Comparison of ENCODE assay signal across 20 cellular contexts in genomic region chr12:106310687-106311086, GRCh38. TPM values are rescaled to one million over a fixed set of nuclear protein-coding genes. Genes with fewer than 3 reads are reported as not detected.
DNase-seq lines count a peak whose midpoint lies in the region; ATAC-seq and TF ChIP-seq lines count a peak whose summit lies in the region.
"Had no signal": no experiment of that assay in that cellular context is flagged by ENCODE, and none has a peak within 500 bp of the region (broad histone marks: within the 10 kb centered on the region; RNA-seq: fewer than 3 reads in every experiment).

No MANE protein-coding gene starts in this region.

- H4K20me1 ChIP-seq in IMR-90 (ENCODE audit: insufficient read depth, low read length) = no peaks in the 10 kb centered on the region

- no peak overlapping the region for H3K14ac ChIP-seq in IMR-90 (replicated peaks; ENCODE audit: low read depth, low read length)

- no CpG with 5 or more reads among the region's 5 CpGs for WGBS in IMR-90 (ENCODE audit: extremely low coverage in 2 of 2, insufficient read length in 1 of 2), 2 experiments

- no peak overlapping the region for H2AK9ac ChIP-seq in IMR-90 (replicated peaks; ENCODE audit: low read depth, low read length, poor library complexity)

- CTCF ChIA-PET in CD4-positive, alpha-beta T cell (lab: Charles Lee) = interaction anchor here (1.5 to 2.0 kb wide), 2 partner anchors 84 to 87 kb away, joined by 6 to 10 read pairs; no protein-coding TSS in a partner anchor
- CTCF ChIA-PET in IMR-90 (lab: Yijun Ruan, JAX) = no interaction called here

- no peak overlapping the region for H3K56ac ChIP-seq in IMR-90 (ENCODE audit: extremely low read depth, insufficient read depth, low read length)

- H2AFZ ChIP-seq in IMR-90 (replicated peaks; ENCODE audit: low read length, poor library complexity) = no peak overlapping the region

- H3K36me3 Mint-ChIP-seq in CD4-positive, alpha-beta T cell (ENCODE audit: low read depth) = peaks cover 84% of the 10 kb centered on the region
- H3K36me3 Mint-ChIP-seq in nephron progenitor cell (ENCODE audit: low read depth) (peaks cover 15% of the 10 kb centered on the region), osteocyte (ENCODE audit: unreplicated experiment) (peaks cover 18% of the 10 kb centered on the region)

- no peak overlapping the region for H2BK5ac ChIP-seq in IMR-90 (ENCODE audit: low read depth, low read length, poor library complexity, severe bottlenecking)

- H3K36me3 ChIP-seq in IMR-90 (ENCODE audit: control insufficient read depth, insufficient read depth, low read length) (peaks cover 2% of the 10 kb centered on the region), right atrium auricular region (peaks cover 25% of the 10 kb centered on the region)
- H3K36me3 ChIP-seq: brain microvascular endothelial cell had no signal

- BruUV-seq in IMR-90 (replicated peaks; lab: Mats Ljungman, UMichigan) = no TSS peak

- TF ChIP-seq CTCF in CD4-positive, alpha-beta T cell (IDR thresholded peaks at IDR 0.05) = no peak
- TF ChIP-seq CTCF in IMR-90 (conservative IDR thresholded peaks at IDR 0.05; ENCODE audit: low read depth, low read length) (no peak), right atrium auricular region (IDR thresholded peaks at IDR 0.05) (no peak), nephron progenitor cell (IDR thresholded peaks at IDR 0.05) (no peak), osteocyte (IDR thresholded peaks at IDR 0.05) (no peak)

- no peak overlapping the region for H3K4me3 Mint-ChIP-seq in CD4-positive, alpha-beta T cell
- H3K4me3 Mint-ChIP-seq in nephron progenitor cell (no peak overlapping the region), osteocyte (ENCODE audit: unreplicated experiment) (no peak overlapping the region)
- H3K4me3 Mint-ChIP-seq: immature natural killer cell had no signal

- peaks cover 67% of the 10 kb centered on the region for H3K4me1 Mint-ChIP-seq in CD4-positive, alpha-beta T cell (ENCODE audit: low read depth)
- H3K4me1 Mint-ChIP-seq in nephron progenitor cell = peaks cover 39% of the 10 kb centered on the region
- peaks cover 25% of the 10 kb centered on the region for H3K4me1 Mint-ChIP-seq in osteocyte (ENCODE audit: unreplicated experiment)

- peak overlapping the region; percentile 96; the same call in 2 of the 3 replicates for H2BK15ac ChIP-seq in IMR-90 (ENCODE audit: low read depth, low read length)

- no peak for TF ChIP-seq POLR2A in IMR-90 (IDR thresholded peaks at IDR 0.05; ENCODE audit: low read depth, low read length)

- no peak overlapping the region for H3K27ac ChIP-seq in CD4-positive, alpha-beta T cell (ENCODE audit: low read depth, low read length)
- H3K27ac ChIP-seq in IMR-90 (ENCODE audit: insufficient read depth, low read length) (no peak overlapping the region), right atrium auricular region (peak overlapping the region; percentile 61 to 71)
- H3K27ac ChIP-seq: brain microvascular endothelial cell, esophagus muscularis mucosa, KMS-11 had no signal

- H3K9ac ChIP-seq in IMR-90 (ENCODE audit: low read depth, low read length) = no peak overlapping the region
- H3K9ac ChIP-seq: KMS-11 had no signal

- H2AK5ac ChIP-seq in IMR-90 (ENCODE audit: low read depth, low read length) = peak overlapping the region; percentile 77; the same call in 1 of the 2 replicates

- TF ChIP-seq RAD21 in IMR-90 (IDR thresholded peaks at IDR 0.05; ENCODE audit: low read length) = no peak

- H2BK20ac ChIP-seq in IMR-90 (ENCODE audit: low read depth, low read length) = peak overlapping the region; percentile 96; the same call in 1 of the 2 replicates

- H3K27me3 ChIP-seq in CD4-positive, alpha-beta T cell (ENCODE audit: control insufficient read depth, insufficient read depth, low read length) = no peaks in the 10 kb centered on the region
- H3K27me3 ChIP-seq in IMR-90 (ENCODE audit: control insufficient read depth, insufficient read depth, low read length) (no peaks in the 10 kb centered on the region), right atrium auricular region (no peaks in the 10 kb centered on the region)
- H3K27me3 ChIP-seq: brain microvascular endothelial cell, esophagus muscularis mucosa, transverse colon had no signal

- peak overlapping the region; percentile 40; the same call in 1 of the 2 replicates for H3K4ac ChIP-seq in IMR-90 (ENCODE audit: low read depth, low read length)

- H3K9me1 ChIP-seq in IMR-90 (ENCODE audit: insufficient read depth, low read length) = peaks cover 21% of the 10 kb centered on the region

- H3K9me3 ChIP-seq in CD4-positive, alpha-beta T cell (ENCODE audit: control insufficient read depth, low read length) = no peaks in the 10 kb centered on the region
- H3K9me3 ChIP-seq in IMR-90 (ENCODE audit: control insufficient read depth, insufficient read depth, low read length) = no peaks in the 10 kb centered on the region
- H3K9me3 ChIP-seq in right atrium auricular region = no peaks in the 10 kb centered on the region
- H3K9me3 ChIP-seq: esophagus muscularis mucosa, transverse colon had no signal

- peaks cover 5 to 14% of the 10 kb centered on the region in 2 experiments; a peak in 2 of 4 replicates for H3K79me1 ChIP-seq in IMR-90 (ENCODE audit: low read depth in 1 of 2, low read length in 2 of 2)

- H3K27me3 Mint-ChIP-seq in CD4-positive, alpha-beta T cell = no peaks in the 10 kb centered on the region
- H3K27me3 Mint-ChIP-seq in nephron progenitor cell (ENCODE audit: low read depth, poor library complexity) (peaks cover 3% of the 10 kb centered on the region), osteocyte (ENCODE audit: unreplicated experiment) (no peaks in the 10 kb centered on the region)

- H4K91ac ChIP-seq in IMR-90 (ENCODE audit: insufficient read depth, low read depth, low read length) = peak overlapping the region; percentile 96; the same call in 1 of the 2 replicates

- DNase-seq in CD4-positive, alpha-beta T cell = no peak
- DNase-seq in IMR-90 (no peak), right atrium auricular region (ENCODE audit: low spot score) (no peak), nephron progenitor cell (no peak), NCI-H2227 (lab: John Stamatoyannopoulos, UW; ENCODE audit: unreplicated experiment) (no peak), osteocyte (ENCODE audit: extremely low spot score, unreplicated experiment) (no peak), NCI-H524 treated with DMSO at 0.1 percent for 48 hours (lab: John Stamatoyannopoulos, UW) (no peak)
- DNase-seq: activated CD4-positive, alpha-beta T cell treated with anti-CD3 and anti-CD28 coated beads for 48 hours; activated CD8-positive, alpha-beta memory T cell treated with anti-CD3 and anti-CD28 coated beads, Interleukin-2, amount 50 U/mL, for 4 hours; activated naive CD4-positive, alpha-beta T cell treated with Interleukin-2 at 50 U/mL for 16 hours; brain microvascular endothelial cell; HCEC 1CT; immature natural killer cell; NCI-H1092 treated with DMSO at 0.1 percent for 48 hours; NCI-H2107; stimulated activated CD4-positive, alpha-beta T cell treated with anti-CD3 and anti-CD28 coated beads, Interleukin-4, amount 100 ng/mL, for 24 hours; transverse colon had no signal

- ATAC-seq in CD4-positive, alpha-beta T cell (ENCODE audit: poor library complexity) = no peak
- no peak for ATAC-seq in IMR-90 (ENCODE audit: low read depth)
- ATAC-seq in GM18517 (IDR thresholded peaks at IDR 0.05; ENCODE audit: unreplicated experiment) = no peak

- POLR2A ChIA-PET in CD4-positive, alpha-beta T cell (lab: Charles Lee) = interaction anchor here (1.4 kb wide), 1 partner anchor 87 kb away, joined by 3 read pairs; no protein-coding TSS in a partner anchor
- POLR2A ChIA-PET in IMR-90 (lab: Charles Lee; ENCODE audit: unreplicated experiment) = no interaction called here

- no peak overlapping the region for H4K5ac ChIP-seq in IMR-90 (ENCODE audit: low read depth, low read length)

- no peak overlapping the region for H3K18ac ChIP-seq in IMR-90 (ENCODE audit: low read depth, low read length)

- peak overlapping the region; percentile 5 for H3K27ac Mint-ChIP-seq in CD4-positive, alpha-beta T cell
- peak overlapping the region; percentile 2 for H3K27ac Mint-ChIP-seq in nephron progenitor cell
- H3K27ac Mint-ChIP-seq in osteocyte (ENCODE audit: unreplicated experiment) = no peak overlapping the region

- H3K23ac ChIP-seq in IMR-90 (ENCODE audit: low read depth, low read length) = no peak overlapping the region

- H4K8ac ChIP-seq in IMR-90 (ENCODE audit: low read depth in 2 of 2, low read length in 2 of 2) = no peak overlapping the region; a peak in 1 of 4 replicates

- no peaks in the 10 kb centered on the region for H3K9me3 Mint-ChIP-seq in CD4-positive, alpha-beta T cell
- no peaks in the 10 kb centered on the region for H3K9me3 Mint-ChIP-seq in nephron progenitor cell
- no peaks in the 10 kb centered on the region for H3K9me3 Mint-ChIP-seq in osteocyte (ENCODE audit: unreplicated experiment)
- H3K9me3 Mint-ChIP-seq: immature natural killer cell had no signal

- H3K4me3 ChIP-seq in IMR-90 (ENCODE audit: insufficient read depth, low read depth, low read length) = no peak overlapping the region
- H3K4me3 ChIP-seq in right atrium auricular region = no peak overlapping the region
- H3K4me3 ChIP-seq: esophagus muscularis mucosa, transverse colon had no signal

- dilution Hi-C loops in IMR-90 (cut with HindIII; ENCODE audit: low sequenced_read_pairs, unreplicated experiment) = no loop called here

- in situ Hi-C loops in IMR-90 (cut with MboI; ENCODE audit: low sequenced_read_pairs) = no loop called here

- peaks cover 11% of the 10 kb centered on the region for H3K4me1 ChIP-seq in IMR-90 (ENCODE audit: control insufficient read depth, insufficient read depth, low read length)
- H3K4me1 ChIP-seq in right atrium auricular region = peaks cover 0 to 61% of the 10 kb centered on the region in 2 donors

- peak overlapping the region; percentile 97 for H2BK120ac ChIP-seq in IMR-90 (ENCODE audit: low read depth, low read length)

- no peak overlapping the region for H3K4me2 ChIP-seq in IMR-90 (ENCODE audit: low read depth, low read length)
- H3K4me2 ChIP-seq: KMS-11 had no signal

- intact Hi-C loops in CD4-positive, alpha-beta T cell (cut with DNase I, micrococcal nuclease) = no loop called here
- intact Hi-C loops in IMR-90 (cut with micrococcal nuclease) = no loop called here

RNA-seq across cellular contexts. Expression of gene TCP11L2, which starts 8.2 kb away (rescaled TPM):
- total RNA-seq in CD4-positive, alpha-beta T cell = 100 to 1,000 TPM; 139 to 144 TPM
- total RNA-seq in IMR-90 (2012; rRNA removed) (26.4 and 32.8 TPM in 2 replicates), right atrium auricular region (10 to 100 TPM; 34.0 to 59.1 TPM), osteocyte (42.7 and 46.9 TPM in 2 replicates)
- 6.0 and 7.3 TPM in 2 replicates for polyA plus RNA-seq in IMR-90 (2012; rRNA removed)
- 2.3 and 3.3 TPM in 2 replicates for polyA plus RNA-seq in IMR-90 (2012; cell fraction: cytosol; rRNA removed)
- polyA plus RNA-seq in IMR-90 (2012; cell fraction: nucleus; rRNA removed; ENCODE audit: low replicate concordance) = 3.4 and 22.1 TPM in 2 replicates

RNA-seq across cellular contexts. Expression of gene POLR3B, which starts 46.9 kb away (rescaled TPM):
- 1 to 10 TPM; 2.5 to 2.6 TPM for total RNA-seq in CD4-positive, alpha-beta T cell
- 15.4 and 20.0 TPM in 2 replicates for total RNA-seq in IMR-90 (2012; rRNA removed)
- polyA plus RNA-seq in IMR-90 (2012; rRNA removed) = 6.4 and 6.9 TPM in 2 replicates
- polyA plus RNA-seq in IMR-90 (2012; cell fraction: cytosol; rRNA removed) = 2.2 and 2.8 TPM in 2 replicates
- 1.5 and 5.6 TPM in 2 replicates for polyA plus RNA-seq in IMR-90 (2012; cell fraction: nucleus; rRNA removed; ENCODE audit: low replicate concordance)
- 10 to 100 TPM in 1 of 2 donors, 1 to 10 TPM in 1; 6.0 to 10.7 TPM for total RNA-seq in right atrium auricular region
- total RNA-seq in osteocyte = 8.1 and 8.4 TPM in 2 replicates

Comparison
In these comparisons a context has a peak if more than half of its experiments do, and no peak if none do; other contexts are left out.
1. H3K27ac ChIP-seq: peak in right atrium auricular region (2 of 2); none in CD4-positive, alpha-beta T cell (single experiment) and IMR-90 (single experiment).